ENCODE assay signal across 16 cellular contexts in genomic region chr2:17296676-17297075, GRCh38.
DNase-seq lines count a peak whose midpoint lies in the region; ATAC-seq and TF ChIP-seq lines count a peak whose summit lies in the region.
"Had no signal": no experiment of that assay in that cellular context is flagged by ENCODE, and none has a peak within 500 bp of the region (broad histone marks: within the 10 kb centered on the region; RNA-seq: fewer than 3 reads in every experiment).

No MANE protein-coding gene starts in this region.

- no peak for TF ChIP-seq CTCF in A673 (conservative IDR thresholded peaks at IDR 0.05; ENCODE audit: low read depth, low read length)
- TF ChIP-seq CTCF in heart right ventricle (IDR thresholded peaks at IDR 0.05), result no peak

- H3K4me3 ChIP-seq in A673 (ENCODE audit: low read depth, low read length, poor library complexity, severe bottlenecking), result no peak overlapping the region
- H3K4me3 ChIP-seq in heart right ventricle, result no peak overlapping the region
- H3K4me3 ChIP-seq: A549, HAP-1 had no signal

- intact Hi-C loops in A673 (cut with micrococcal nuclease; ENCODE audit: unreplicated experiment), result no loop called here
- intact Hi-C loops in heart right ventricle (cut with DNase I), result no loop called here

- no peak for ATAC-seq in heart right ventricle
- ATAC-seq: A549 had no signal

- H3K36me3 ChIP-seq in A673 (ENCODE audit: insufficient read depth, low read length, poor library complexity, severe bottlenecking) (no peaks in the 10 kb centered on the region), heart right ventricle (no peaks in the 10 kb centered on the region)
- H3K36me3 ChIP-seq: HAP-1 had no signal

- H3K4me1 ChIP-seq in A673 (ENCODE audit: insufficient read depth, low read length, poor library complexity, severe bottlenecking) (no peaks in the 10 kb centered on the region), heart right ventricle (no peaks in the 10 kb centered on the region)
- H3K4me1 ChIP-seq: A549, HAP-1 had no signal

- DNase-seq in A673 (ENCODE audit: low spot score) (peak; percentile 3), NCI-H526 treated with DMSO at 0.1 percent for 48 hours (lab: John Stamatoyannopoulos, UW) (peak; percentile 10), cerebellum (ENCODE audit: low spot score) (peak; percentile 39), NCI-H2107 (lab: John Stamatoyannopoulos, UW) (no peak), heart right ventricle (no peak), SW480 (ENCODE audit: low spot score) (no peak)
- DNase-seq: 8988T; Calu3; CD4-positive, alpha-beta memory T cell; COR-L47; DMS53; DMS79 treated with DMSO at 0.1 percent for 48 hours; GOT3; HFFc6 had no signal

- H3K27me3 ChIP-seq in A673 (replicated peaks; ENCODE audit: insufficient read depth, low read depth, low read length, poor library complexity) (no peaks in the 10 kb centered on the region), heart right ventricle (peaks cover 0 to 3% (median 0%) of the 10 kb centered on the region in 7 donors)

- H3K27ac ChIP-seq in A673 (ENCODE audit: low read depth, low read length, poor library complexity, severe bottlenecking), result no peak overlapping the region
- no peak overlapping the region for H3K27ac ChIP-seq in heart right ventricle
- H3K27ac ChIP-seq: A549 had no signal

- POLR2A ChIA-PET in A673 (lab: Charles Lee; ENCODE audit: low non-redundant PET), result no interaction called here

- no peaks in the 10 kb centered on the region for H3K9me3 ChIP-seq in A673 (ENCODE audit: low read depth, low read length, poor library complexity, severe bottlenecking)
- no peaks in the 10 kb centered on the region for H3K9me3 ChIP-seq in heart right ventricle
- H3K9me3 ChIP-seq: A549, HAP-1 had no signal

- CTCF ChIA-PET in A673 (lab: Charles Lee), result no interaction called here

- no TSS peak for BruUV-seq in A673 (replicated peaks; lab: Mats Ljungman, UMichigan)

Comparison
In these comparisons a context has a peak if more than half of its experiments do, and no peak if none do; other contexts are left out.
1. DNase-seq: peak in A673 (single experiment), NCI-H526 treated with DMSO at 0.1 percent for 48 hours (single experiment) and cerebellum (single experiment); none in NCI-H2107 (single experiment), heart right ventricle (0 of 2) and SW480 (single experiment).